ENCODE assay signal across 13 cellular contexts in the genomic region with DNA sequence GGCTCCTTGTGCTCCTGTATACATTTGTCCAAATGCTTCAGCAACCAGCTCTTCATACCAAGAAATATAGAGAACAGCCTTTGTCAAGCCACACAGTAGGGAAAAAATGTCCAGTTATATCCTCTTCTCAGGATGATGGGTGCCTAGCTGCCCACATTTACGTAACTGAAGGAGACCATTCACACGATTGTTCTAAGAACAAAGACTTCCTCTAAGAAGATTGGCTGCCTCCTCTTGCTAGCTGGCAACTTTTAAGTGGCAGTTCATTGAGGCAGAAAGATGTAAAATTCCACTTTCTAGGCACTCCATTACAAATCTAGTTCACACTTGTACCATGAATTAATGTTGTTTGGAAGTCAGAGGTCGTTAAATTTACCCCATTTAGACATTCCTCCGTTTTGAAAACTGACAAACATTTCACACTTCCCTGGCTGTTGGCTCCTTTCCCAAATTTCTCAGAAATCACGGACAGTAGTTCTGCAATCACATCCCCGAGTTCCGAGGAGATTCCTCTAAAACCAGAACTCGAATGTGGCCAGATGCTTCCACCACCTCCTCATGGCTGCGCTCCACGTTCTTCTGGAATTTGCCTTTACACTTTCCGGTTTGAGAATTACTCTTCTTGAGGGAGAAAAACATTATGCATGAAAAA. TPM values are rescaled to one million over a fixed set of nuclear protein-coding genes. Genes with fewer than 3 reads are reported as not detected.
DNase-seq lines count a peak whose midpoint lies in the region; ATAC-seq and TF ChIP-seq lines count a peak whose summit lies in the region.
"Had no signal": no experiment of that assay in that cellular context is flagged by ENCODE, and none has a peak within 500 bp of the region (broad histone marks: within the 10 kb centered on the region; RNA-seq: fewer than 3 reads in every experiment).

No MANE protein-coding gene starts in this region.

- H3K36me3 ChIP-seq in hepatocyte (replicated peaks; ENCODE audit: insufficient read depth, low read depth), result no peaks in the 10 kb centered on the region

- no peaks in the 10 kb centered on the region for H3K9me3 ChIP-seq in hepatocyte (ENCODE audit: low read depth)

- in situ Hi-C loops in KBM-7 (cut with MboI; ENCODE audit: low pct_unique_long_range_greater_than_20kb, low sequenced_read_pairs), result no loop called here

- no peaks in the 10 kb centered on the region for H4K20me1 ChIP-seq in hepatocyte (ENCODE audit: insufficient read depth, poor library complexity, severe bottlenecking)

- no peak overlapping the region for H3K4me2 ChIP-seq in hepatocyte

- no peak overlapping the region for H3K4me3 ChIP-seq in cardiac fibroblast (replicated peaks in 1 of 2; ENCODE audit: low read depth in 2 of 2, low read length in 2 of 2)
- H3K4me3 ChIP-seq in skeletal muscle cell (ENCODE audit: low read depth, low read length), result no peak overlapping the region
- no peak overlapping the region for H3K4me3 ChIP-seq in hepatocyte

- DNase-seq in GM04503 (ENCODE audit: low read depth) (peak; percentile 92), cardiac fibroblast (ENCODE audit: low read depth in 2 of 2) (peak; percentile 56 to 87), kidney tubule cell (ENCODE audit: low spot score) (peak; percentile 46), skeletal muscle cell (ENCODE audit: low read depth) (peak; percentile 62), KBM-7 (no peak), hepatocyte (ENCODE audit: low spot score) (no peak)
- DNase-seq: activated CD4-positive, CD25-positive, alpha-beta regulatory T cell treated with anti-CD3 and anti-CD28 coated beads, Interleukin-2, amount 50 U/mL, for 72 hours; H7; SHP77; stimulated activated CD4-positive, alpha-beta T cell treated with anti-CD3 and anti-CD28 coated beads, Interleukin-2, amount 100 ng/mL, for 24 hours; stimulated activated naive CD8-positive, alpha-beta T cell treated with anti-CD3 and anti-CD28 coated beads, Interleukin-15, Interleukin-2, amounts not matched to agents 100 U/mL and 50 U/mL, for 24 hours had no signal

- H3K4me1 ChIP-seq in hepatocyte (ENCODE audit: insufficient read depth), result no peaks in the 10 kb centered on the region

- 70% methylated on average over 11 of the region's 11 CpGs for WGBS in hepatocyte (ENCODE audit: low lambda C conversion rate, missing lambda C conversion rate)

- H3K27me3 ChIP-seq in hepatocyte, result no peaks in the 10 kb centered on the region

- H3K27ac ChIP-seq in hepatocyte, result no peak overlapping the region

- ATAC-seq in GM19452 (IDR thresholded peaks at IDR 0.05; ENCODE audit: unreplicated experiment), result no peak
- ATAC-seq in HG03095 (IDR thresholded peaks at IDR 0.05; ENCODE audit: unreplicated experiment), result no peak
- ATAC-seq: stimulated activated naive CD8-positive, alpha-beta T cell treated with anti-CD3 and anti-CD28 coated beads, Interleukin-15, Interleukin-2, amounts not matched to agents 100 U/mL and 50 U/mL, for 24 hours had no signal

- TF ChIP-seq CTCF in cardiac fibroblast (IDR thresholded peaks at IDR 0.05; ENCODE audit: low read depth, low read length), result no peak
- TF ChIP-seq CTCF in hepatocyte (IDR thresholded peaks at IDR 0.05; ENCODE audit: poor library complexity), result no peak

- no peaks in the 10 kb centered on the region for H3K9me2 ChIP-seq in hepatocyte (replicated peaks; ENCODE audit: insufficient read depth)

- no peaks in the 10 kb centered on the region for H3K79me2 ChIP-seq in hepatocyte

- H2AFZ ChIP-seq in hepatocyte, result no peak overlapping the region

RNA-seq across cellular contexts. Expression of a gene that starts 45.6 kb away (rescaled TPM):
- total RNA-seq in hepatocyte, result 9.1 and 9.4 TPM in 2 replicates
- 13.5 and 19.1 TPM in 2 replicates for polyA plus RNA-seq in hepatocyte

Comparison
In these comparisons a context has a peak if more than half of its experiments do, and no peak if none do; other contexts are left out.
1. DNase-seq: peak in GM04503 (single experiment), cardiac fibroblast (2 of 2), kidney tubule cell (single experiment) and skeletal muscle cell (single experiment); none in KBM-7 (single experiment) and hepatocyte (single experiment).